29 cellular contexts compared by ENCODE assay signal in the genomic region with DNA sequence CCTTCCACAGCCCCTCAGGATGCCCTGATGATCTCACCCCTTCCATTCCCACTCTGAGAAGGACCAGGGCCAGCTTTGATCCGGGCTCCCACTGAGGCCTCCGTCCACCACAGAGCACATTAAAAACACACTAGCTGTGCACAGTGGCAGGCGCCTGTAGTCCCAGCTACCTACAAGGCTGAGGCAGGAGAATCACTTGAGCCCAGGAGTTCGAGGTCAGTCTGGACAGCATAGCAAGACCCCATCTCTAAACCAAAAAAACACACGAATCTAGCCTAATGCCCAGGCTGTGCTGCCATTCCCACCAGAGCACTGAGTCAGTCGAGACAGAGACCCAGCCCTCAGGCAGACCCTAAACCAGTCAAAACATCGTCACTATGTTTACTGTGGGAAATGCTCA. TPM values are rescaled to one million over a fixed set of nuclear protein-coding genes. Genes with fewer than 3 reads are reported as not detected.
"Had no signal": no experiment of that assay in that cellular context is flagged by ENCODE, and none has a peak within 500 bp of the region (broad histone marks: within the 10 kb centered on the region; RNA-seq: fewer than 3 reads in every experiment).

No MANE protein-coding gene starts in this region.

- H3K27me3 Mint-ChIP-seq: activated naive CD8-positive, alpha-beta T cell; central memory CD8-positive, alpha-beta T cell; dendritic cell treated with granulocyte-macrophage colony-stimulating factor and Interleukin-4, amounts not matched to agents 40 ng/mL and 50 ng/mL, for 4 days had no signal

- H3K27me3 ChIP-seq: gastrocnemius medialis, spleen had no signal

- H3K4me1 Mint-ChIP-seq: neural crest cell had no signal

- H3K27ac Mint-ChIP-seq: activated naive CD8-positive, alpha-beta T cell; dendritic cell treated with granulocyte-macrophage colony-stimulating factor and Interleukin-4, amounts not matched to agents 40 ng/mL and 50 ng/mL, for 4 days had no signal

- ATAC-seq: gastrocnemius medialis; right cardiac atrium; stimulated activated naive CD8-positive, alpha-beta T cell treated with anti-CD3 and anti-CD28 coated beads, Interleukin-15, Interleukin-2, amounts not matched to agents 100 U/mL and 50 U/mL, for 24 hours had no signal

- H3K27ac ChIP-seq: gastrocnemius medialis, left ventricle myocardium inferior, spleen, thoracic aorta had no signal

- H3K36me3 ChIP-seq: gastrocnemius medialis had no signal

- H3K4me3 ChIP-seq: gastrocnemius medialis, left ventricle myocardium inferior, lung, spleen, thoracic aorta had no signal

- H3K9me3 ChIP-seq: gastrocnemius medialis, left ventricle myocardium inferior, spleen, thoracic aorta had no signal

- H3K4me3 Mint-ChIP-seq: central memory CD8-positive, alpha-beta T cell; dendritic cell treated with granulocyte-macrophage colony-stimulating factor and Interleukin-4, amounts not matched to agents 40 ng/mL and 50 ng/mL, for 4 days; neural crest cell had no signal

- DNase-seq: activated CD4-positive, alpha-beta T cell treated with anti-CD3 and anti-CD28 coated beads for 1 hour; activated CD4-positive, alpha-beta T cell treated with anti-CD3 and anti-CD28 coated beads, Interleukin-2, amount 50 U/mL, for 1 hour; activated CD8-positive, alpha-beta memory T cell treated with anti-CD3 and anti-CD28 coated beads, Interleukin-2, amount 50 U/mL, for 4 hours; activated gamma-delta T cell; activated T-cell treated with anti-CD3 and anti-CD28 coated beads, Interleukin-2, amount 50 U/mL, for 1 hour; erythroblast; gastrocnemius medialis; glutamatergic neuron; left ventricle myocardium inferior; occipital lobe; spleen; stimulated activated naive CD8-positive, alpha-beta T cell treated with anti-CD3 and anti-CD28 coated beads, Interleukin-15, Interleukin-2, amounts not matched to agents 100 U/mL and 50 U/mL, for 24 hours; T-helper 2 cell; trophoblast cell had no signal

- H3K9me3 Mint-ChIP-seq: central memory CD8-positive, alpha-beta T cell; dendritic cell treated with granulocyte-macrophage colony-stimulating factor and Interleukin-4, amounts not matched to agents 40 ng/mL and 50 ng/mL, for 4 days; neural crest cell had no signal

- FAIRE-seq: bronchial epithelial cell, endometrium, urothelium cell line had no signal

RNA-seq across cellular contexts. Expression of gene RLN3, which starts 35.9 kb away (rescaled TPM):
- total RNA-seq: activated CD8-positive, alpha-beta memory T cell treated with anti-CD3 and anti-CD28 coated beads for 36 hours; bronchial epithelial cell; gastrocnemius medialis; left ventricle myocardium inferior; mucosa of gallbladder; neural crest cell; occipital lobe; pulmonary artery endothelial cell; right cardiac atrium; spleen; subcutaneous adipose tissue; thoracic aorta had no signal
- polyA plus RNA-seq: adipose tissue, right cardiac atrium had no signal

RNA-seq across cellular contexts. Expression of gene PODNL1, which starts 53.8 kb away (rescaled TPM):
- total RNA-seq: bronchial epithelial cell, occipital lobe had no signal
